Comparison of ENCODE assay signal across 8 cellular contexts in the genomic region with DNA sequence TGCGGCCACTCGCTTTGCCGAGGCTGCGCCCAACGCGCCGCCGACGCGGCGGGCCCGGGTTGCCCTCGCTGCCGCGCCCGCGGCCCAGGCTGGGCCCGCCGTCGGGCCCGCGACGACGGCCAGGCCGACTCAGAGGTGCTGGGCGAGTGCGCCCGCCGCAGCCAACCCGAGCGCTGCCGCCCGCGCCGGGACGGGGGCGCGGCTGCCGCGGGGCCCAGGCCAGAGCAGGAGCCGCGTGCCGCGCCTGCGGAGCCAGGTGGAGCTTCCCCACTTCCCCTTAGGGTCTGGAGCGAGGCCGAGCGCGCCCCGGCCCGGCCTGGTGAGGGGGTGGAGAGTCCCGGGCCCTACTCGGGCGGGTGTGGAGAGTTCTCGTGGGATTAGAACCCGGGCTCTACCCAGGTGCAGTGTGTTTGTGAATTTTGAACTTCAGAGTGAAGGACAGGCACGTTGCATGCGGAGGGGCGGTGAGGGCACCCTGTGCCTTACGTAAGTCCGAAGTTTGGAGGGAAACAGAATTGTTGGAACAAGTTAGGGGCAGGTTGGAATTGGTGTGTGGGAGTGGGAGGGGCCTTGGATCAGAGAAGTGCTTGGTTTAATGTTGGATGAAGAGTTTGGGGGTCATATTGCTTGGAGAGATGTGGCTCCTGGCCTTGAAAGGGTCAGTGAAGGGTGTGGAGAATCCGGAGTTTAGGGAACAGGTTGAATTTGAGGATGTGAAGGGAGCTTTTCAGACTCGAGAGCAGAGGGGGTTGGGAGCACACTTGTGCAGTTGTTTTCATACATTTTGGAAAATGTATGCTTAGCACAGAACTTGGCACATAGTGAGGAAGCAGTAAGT. TPM values are rescaled to one million over a fixed set of nuclear protein-coding genes. Genes with fewer than 3 reads are reported as not detected.
DNase-seq lines count a peak whose midpoint lies in the region; ATAC-seq, FAIRE-seq and TF ChIP-seq lines count a peak whose summit lies in the region.

No MANE protein-coding gene starts in this region.

- no peaks in the 10 kb centered on the region for H3K36me3 ChIP-seq in hepatocyte (replicated peaks; ENCODE audit: insufficient read depth, low read depth)

- H3K27ac ChIP-seq in angular gyrus (ENCODE audit: low read depth, low read length) (peak overlapping the region; percentile 11), hepatocyte (peak overlapping the region; percentile 90)

- peak overlapping the region; percentile 85 for H3K4me2 ChIP-seq in hepatocyte

- peaks cover 20% of the 10 kb centered on the region for H3K4me1 ChIP-seq in hepatocyte (ENCODE audit: insufficient read depth)

- H2AFZ ChIP-seq in hepatocyte = peak overlapping the region; percentile 85

- H3K4me3 ChIP-seq in hepatocyte = peak overlapping the region; percentile 48

- H3K9me3 ChIP-seq in hepatocyte (ENCODE audit: low read depth) = no peaks in the 10 kb centered on the region

- peak; percentile 51 for FAIRE-seq in HTR-8/SVneo (lab: Jason Lieb, UNC)

- peak; percentile 54 for ATAC-seq in GM21381 (IDR thresholded peaks at IDR 0.05; ENCODE audit: unreplicated experiment)
- ATAC-seq in sciatic nerve = peak; percentile 24

- intact Hi-C loops in sciatic nerve (cut with DNase I) = no loop called here

- H3K27me3 ChIP-seq in hepatocyte = no peaks in the 10 kb centered on the region

- TF ChIP-seq CTCF in hepatocyte (IDR thresholded peaks at IDR 0.05; ENCODE audit: poor library complexity) = no peak

- H3K9me2 ChIP-seq in hepatocyte (replicated peaks; ENCODE audit: insufficient read depth) = no peaks in the 10 kb centered on the region

- DNase-seq in EH (ENCODE audit: low read depth) (peak; percentile 43), HTR-8/SVneo (ENCODE audit: insufficient read length, low spot score) (peak; percentile 57), SW480 (ENCODE audit: low spot score) (peak; percentile 54), hepatocyte (ENCODE audit: low spot score) (peak; percentile 73), sciatic nerve (ENCODE audit: low spot score) (peak; percentile 69), 8988T (no peak)

- peaks cover 52% of the 10 kb centered on the region for H3K79me2 ChIP-seq in hepatocyte

- peaks cover 11% of the 10 kb centered on the region for H4K20me1 ChIP-seq in hepatocyte (ENCODE audit: insufficient read depth, poor library complexity, severe bottlenecking)

- WGBS in hepatocyte (ENCODE audit: low lambda C conversion rate, missing lambda C conversion rate) = 2% methylated on average over 41 of the region's 63 CpGs

RNA-seq across cellular contexts. Expression of a gene that starts 0.7 kb away (rescaled TPM):
- total RNA-seq in hepatocyte = 18.8 and 20.4 TPM in 2 replicates
- 2.0 and 2.4 TPM in 2 replicates for polyA plus RNA-seq in hepatocyte
- 23.8 TPM for total RNA-seq in sciatic nerve

RNA-seq across cellular contexts. Expression of a gene that starts 18.1 kb away (rescaled TPM):
- total RNA-seq in hepatocyte (0.44 and 0.83 TPM in 2 replicates), sciatic nerve (0.89 TPM)
- 4.7 and 9.2 TPM in 2 replicates for polyA plus RNA-seq in hepatocyte
